In the genomic region with DNA sequence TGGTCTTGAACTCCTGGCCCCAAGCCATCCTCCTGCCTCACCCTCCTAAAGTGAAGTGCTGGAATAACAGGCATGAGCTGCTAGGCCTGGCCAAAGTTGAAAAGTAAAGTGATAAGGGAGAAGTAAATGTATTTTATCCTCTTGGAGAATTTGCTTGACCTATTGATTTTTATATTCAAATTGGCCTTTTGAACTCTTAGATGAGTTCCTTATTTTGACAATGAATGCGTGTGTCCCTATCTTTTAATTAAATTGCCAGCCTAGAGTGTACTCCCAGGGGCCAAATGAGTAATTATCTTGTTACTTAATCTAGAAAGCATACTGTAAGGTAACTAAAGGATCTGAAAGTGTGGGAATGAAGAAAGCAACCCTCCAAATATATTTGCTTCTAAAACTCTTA, we compare ENCODE assay signal across 33 cellular contexts.
"Had no signal": no experiment of that assay in that cellular context is flagged by ENCODE, and none has a peak within 500 bp of the region (broad histone marks: within the 10 kb centered on the region; RNA-seq: fewer than 3 reads in every experiment).

No MANE protein-coding gene starts in this region.

- H3K4me3 ChIP-seq: body of pancreas, colonic mucosa, esophagus squamous epithelium, heart right ventricle, left lung, lower lobe of right lung, mucosa of descending colon, prostate gland, sigmoid colon, smooth muscle cell, tibial nerve had no signal

- H3K4me2 ChIP-seq: smooth muscle cell had no signal

- H3K27ac Mint-ChIP-seq: activated CD4-positive, alpha-beta T cell treated with anti-CD3 and anti-CD28 coated beads, Interleukin-2, amount 10 ng/mL, durations not matched to agents 7 days and 5 days; activated CD8-positive, alpha-beta T cell treated with anti-CD3 and anti-CD28 coated beads for 36 hours; activated naive CD8-positive, alpha-beta T cell; stimulated activated naive B cell treated with anti-CD40 and anti-IgM and Interleukin-4, amounts not matched to agents 10 μg/mL and 1 μg/mL and 100 μg/mL, for 72 hours had no signal

- H3K4me3 Mint-ChIP-seq: activated CD4-positive, alpha-beta T cell treated with anti-CD3 and anti-CD28 coated beads, Interleukin-2, amount 10 ng/mL, durations not matched to agents 7 days and 5 days; activated CD8-positive, alpha-beta T cell treated with anti-CD3 and anti-CD28 coated beads for 36 hours; activated naive CD8-positive, alpha-beta T cell; nephron; stimulated activated naive B cell treated with anti-CD40 and anti-IgM and Interleukin-4, amounts not matched to agents 10 μg/mL and 1 μg/mL and 100 μg/mL, for 72 hours had no signal

- H3K4me1 ChIP-seq: prostate gland had no signal

- H3K27me3 Mint-ChIP-seq: activated CD4-positive, alpha-beta T cell treated with anti-CD3 and anti-CD28 coated beads, Interleukin-2, amount 10 ng/mL, durations not matched to agents 7 days and 5 days; activated CD8-positive, alpha-beta T cell treated with anti-CD3 and anti-CD28 coated beads for 36 hours; activated naive CD8-positive, alpha-beta T cell; stimulated activated naive B cell treated with anti-CD40 and anti-IgM and Interleukin-4, amounts not matched to agents 10 μg/mL and 1 μg/mL and 100 μg/mL, for 72 hours had no signal

- H3K9me3 Mint-ChIP-seq: activated CD4-positive, alpha-beta T cell treated with anti-CD3 and anti-CD28 coated beads, Interleukin-2, amount 10 ng/mL, durations not matched to agents 7 days and 5 days; activated CD8-positive, alpha-beta T cell treated with anti-CD3 and anti-CD28 coated beads for 36 hours; nephron had no signal

- ATAC-seq: body of pancreas, heart right ventricle, left lung, lower lobe of right lung, mucosa of descending colon had no signal

- H3K9me3 ChIP-seq: body of pancreas, colonic mucosa, esophagus squamous epithelium, heart right ventricle, left lung, lower lobe of right lung, mucosa of descending colon, prostate gland, sigmoid colon, tibial nerve had no signal

- FAIRE-seq: endometrium, TTC549, urothelium cell line had no signal

- H3K27ac ChIP-seq: body of pancreas, colonic mucosa, epithelial cell of prostate, esophagus squamous epithelium, heart right ventricle, left lung, lower lobe of right lung, prostate gland, sigmoid colon, tibial nerve had no signal

- DNase-seq: activated CD4-positive, alpha-beta T cell treated with anti-CD3 and anti-CD28 coated beads for 1 hour; activated CD4-positive, alpha-beta T cell treated with anti-CD3 and anti-CD28 coated beads, Interleukin-2, amount 10 ng/mL, durations not matched to agents 7 days and 5 days; activated CD8-positive, alpha-beta T cell treated with anti-CD3 and anti-CD28 coated beads for 36 hours; activated naive CD4-positive, alpha-beta T cell; activated T-cell treated with anti-CD3 and anti-CD28 coated beads, Interleukin-2, amount 50 U/mL, for 48 hours; anterior cingulate cortex; body of pancreas; colonic mucosa; effector CD8-positive, alpha-beta T cell; esophagus squamous epithelium; foreskin melanocyte; heart right ventricle; kidney glomerular epithelial cell; left lung; lower lobe of right lung; mucosa of descending colon; retina; sigmoid colon; stimulated activated CD4-positive, alpha-beta T cell treated with anti-CD3 and anti-CD28 coated beads, Interleukin-1b, Interleukin-23, amount 100 ng/mL, for 48 hours; stimulated activated CD4-positive, alpha-beta T cell treated with anti-CD3 and anti-CD28 coated beads, Interleukin-4, amount 100 ng/mL, for 4 hours; stimulated activated CD8-positive, alpha-beta memory T cell treated with anti-CD3 and anti-CD28 coated beads, Interleukin-4, amount 100 ng/mL, for 48 hours; stimulated activated naive B cell treated with anti-CD40 and anti-IgM and Interleukin-4, amounts not matched to agents 10 μg/mL and 1 μg/mL and 100 μg/mL, for 72 hours; T-helper 1 cell; T-helper 9 cell had no signal

- H3K36me3 ChIP-seq: colonic mucosa, heart right ventricle, lower lobe of right lung, prostate gland, sigmoid colon had no signal

- H3K27me3 ChIP-seq: body of pancreas, colonic mucosa, esophagus squamous epithelium, heart right ventricle, left lung, sigmoid colon, tibial nerve had no signal
